ENCODE assay signal across 1 cellular context in the genomic region with DNA sequence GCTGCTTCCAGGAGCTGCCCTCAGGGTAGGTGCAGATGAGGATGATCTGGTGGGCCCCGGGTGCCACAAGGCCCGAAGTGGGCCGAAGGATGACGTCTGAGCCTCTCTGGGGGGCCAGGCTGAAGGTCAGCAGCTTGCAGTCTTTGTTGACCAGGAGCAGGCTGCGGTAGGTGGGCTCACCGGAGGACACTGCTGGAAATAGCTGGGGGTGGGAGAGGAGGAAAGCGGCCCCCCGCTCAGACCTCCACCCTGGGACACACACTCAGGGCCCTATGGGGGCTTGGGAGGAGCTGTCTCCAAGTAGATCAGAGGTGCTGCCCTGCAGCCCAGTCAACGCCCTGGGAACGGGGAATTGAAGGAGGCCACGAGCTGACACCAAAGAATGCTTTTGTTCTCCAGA.
TF ChIP-seq lines count a peak whose summit lies in the region.

No MANE protein-coding gene starts in this region.

TF ChIP-seq in IMR-90, 13 proteins besides CTCF, POLR2A, EP300 and RAD21:
- no peak for TF ChIP-seq BHLHE40 (IDR thresholded peaks at IDR 0.05; ENCODE audit: low read depth, low read length)
- TF ChIP-seq MAZ (IDR thresholded peaks at IDR 0.05; ENCODE audit: borderline replicate concordance, low read depth, low read length) = no peak
- TF ChIP-seq, protein P1, sequence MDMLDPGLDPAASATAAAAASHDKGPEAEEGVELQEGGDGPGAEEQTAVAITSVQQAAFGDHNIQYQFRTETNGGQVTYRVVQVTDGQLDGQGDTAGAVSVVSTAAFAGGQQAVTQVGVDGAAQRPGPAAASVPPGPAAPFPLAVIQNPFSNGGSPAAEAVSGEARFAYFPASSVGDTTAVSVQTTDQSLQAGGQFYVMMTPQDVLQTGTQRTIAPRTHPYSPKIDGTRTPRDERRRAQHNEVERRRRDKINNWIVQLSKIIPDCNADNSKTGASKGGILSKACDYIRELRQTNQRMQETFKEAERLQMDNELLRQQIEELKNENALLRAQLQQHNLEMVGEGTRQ (IDR thresholded peaks at IDR 0.05; ENCODE audit: low read depth, low read length) = no peak
- TF ChIP-seq NFE2L2 (IDR thresholded peaks at IDR 0.05; ENCODE audit: low read depth, low read length) = no peak
